ENCODE assay signal across 18 cellular contexts in the genomic region with DNA sequence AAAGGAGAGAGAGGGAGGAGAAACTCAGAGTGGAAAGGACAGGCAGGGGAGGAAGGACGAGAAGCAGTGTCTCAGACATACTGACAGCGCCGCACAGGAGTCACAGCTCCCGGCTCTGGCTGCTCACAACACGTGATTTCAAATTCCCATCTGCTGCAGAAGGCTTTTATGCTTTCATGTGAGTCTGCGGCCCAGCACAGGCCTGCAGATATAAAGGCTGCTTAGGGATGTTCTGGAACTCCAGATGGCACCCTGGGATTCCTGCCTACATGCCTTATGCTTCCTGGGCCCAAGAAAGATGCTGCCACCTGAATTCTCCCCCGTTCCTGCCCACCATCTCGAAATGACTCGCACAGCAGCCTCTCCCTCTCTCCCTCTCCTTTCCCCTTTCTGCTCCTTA.
A peak's percentile ranks its signal among the peaks of the same experiment; 100 is the strongest.
DNase-seq lines count a peak whose midpoint lies in the region; ATAC-seq and TF ChIP-seq lines count a peak whose summit lies in the region.
"Had no signal": no experiment of that assay in that cellular context is flagged by ENCODE, and none has a peak within 500 bp of the region (broad histone marks: within the 10 kb centered on the region; RNA-seq: fewer than 3 reads in every experiment).

No MANE protein-coding gene starts in this region.

- H3K36me3 ChIP-seq in hepatocyte (replicated peaks; ENCODE audit: insufficient read depth, low read depth), result no peaks in the 10 kb centered on the region
- H3K36me3 ChIP-seq in smooth muscle cell (ENCODE audit: low read depth), result no peaks in the 10 kb centered on the region
- H3K36me3 ChIP-seq: cardiac muscle cell, spleen had no signal

- 59% methylated on average over 9 of the region's 9 CpGs for WGBS in hepatocyte (ENCODE audit: low lambda C conversion rate, missing lambda C conversion rate)
- WGBS in smooth muscle cell (ENCODE audit: low lambda C conversion rate), result 43% methylated on average over 9 of the region's 9 CpGs

- ATAC-seq in HG02798 (IDR thresholded peaks at IDR 0.05; ENCODE audit: poor library complexity, unreplicated experiment), result no peak

- DNase-seq in NCI-H1694 treated with DMSO at 0.1 percent for 48 hours (lab: John Stamatoyannopoulos, UW), result peak; percentile 81
- DNase-seq in caudate nucleus (lab: John Stamatoyannopoulos, UW), result peak in 36 of 61 donors; percentile 1 to 91 (median 26)
- peak; percentile 27 for DNase-seq in hepatocyte (ENCODE audit: low spot score)
- no peak for DNase-seq in smooth muscle cell (lab: John Stamatoyannopoulos, UW; ENCODE audit: unreplicated experiment)
- DNase-seq in HPDE6-E6E7 (ENCODE audit: extremely low spot score), result no peak
- DNase-seq in NCI-H128 (lab: John Stamatoyannopoulos, UW; ENCODE audit: unreplicated experiment), result no peak
- no peak for DNase-seq in DMS79 (lab: John Stamatoyannopoulos, UW)
- DNase-seq: activated gamma-delta T cell; effector CD8-positive, alpha-beta T cell; Karpas-422; kidney; NCI-H69; nephron progenitor cell; OCI-M1; SIG-M5; spleen had no signal

- H3K4me3 ChIP-seq in hepatocyte, result no peak overlapping the region
- no peak overlapping the region for H3K4me3 ChIP-seq in smooth muscle cell
- H3K4me3 ChIP-seq: cardiac muscle cell, spleen had no signal

- H3K4me2 ChIP-seq in hepatocyte (no peak overlapping the region), smooth muscle cell (peak overlapping the region; percentile 15)

- H3K79me2 ChIP-seq in hepatocyte (no peaks in the 10 kb centered on the region), smooth muscle cell (ENCODE audit: low read depth) (no peaks in the 10 kb centered on the region)

- no peak for TF ChIP-seq CTCF in hepatocyte (IDR thresholded peaks at IDR 0.05; ENCODE audit: poor library complexity)
- TF ChIP-seq CTCF in smooth muscle cell (IDR thresholded peaks at IDR 0.05; ENCODE audit: borderline replicate concordance, insufficient read depth, poor library complexity, severe bottlenecking), result no peak

- no peaks in the 10 kb centered on the region for H3K9me2 ChIP-seq in hepatocyte (replicated peaks; ENCODE audit: insufficient read depth)

- H4K20me1 ChIP-seq in hepatocyte (ENCODE audit: insufficient read depth, poor library complexity, severe bottlenecking) (no peaks in the 10 kb centered on the region), smooth muscle cell (ENCODE audit: low read depth) (no peaks in the 10 kb centered on the region)

- H2AFZ ChIP-seq in hepatocyte, result no peak overlapping the region
- no peak overlapping the region for H2AFZ ChIP-seq in smooth muscle cell (ENCODE audit: low read depth)

- peaks cover 23% of the 10 kb centered on the region for H3F3A ChIP-seq in smooth muscle cell (ENCODE audit: low read depth)

- H3K4me1 ChIP-seq in hepatocyte (ENCODE audit: insufficient read depth) (no peaks in the 10 kb centered on the region), smooth muscle cell (ENCODE audit: low read depth) (peaks cover 20% of the 10 kb centered on the region)
- H3K4me1 ChIP-seq: spleen had no signal

- no peaks in the 10 kb centered on the region for H3K9me3 ChIP-seq in hepatocyte (ENCODE audit: low read depth)
- no peaks in the 10 kb centered on the region for H3K9me3 ChIP-seq in smooth muscle cell (replicated peaks; ENCODE audit: low read depth)

- H3K27me3 ChIP-seq in hepatocyte (no peaks in the 10 kb centered on the region), smooth muscle cell (ENCODE audit: low read depth) (no peaks in the 10 kb centered on the region)
- H3K27me3 ChIP-seq: cardiac muscle cell had no signal

- H3K27ac ChIP-seq in caudate nucleus (ENCODE audit: low read depth, low read length) (peak overlapping the region; percentile 15), hepatocyte (no peak overlapping the region), smooth muscle cell (ENCODE audit: low read depth) (no peak overlapping the region)
- H3K27ac ChIP-seq: cardiac muscle cell, spleen had no signal

- H3K9ac ChIP-seq in smooth muscle cell (ENCODE audit: low read depth), result no peak overlapping the region

Comparison
In these comparisons a context has a peak if more than half of its experiments do, and no peak if none do; other contexts are left out.
1. DNase-seq: peak in NCI-H1694 treated with DMSO at 0.1 percent for 48 hours (single experiment), caudate nucleus (36 of 61) and hepatocyte (single experiment); none in smooth muscle cell (single experiment), HPDE6-E6E7 (single experiment), NCI-H128 (single experiment) and DMS79 (single experiment).